19 cellular contexts compared by ENCODE assay signal in genomic region chr2:213161759-213162514, GRCh38. TPM values are rescaled to one million over a fixed set of nuclear protein-coding genes. Genes with fewer than 3 reads are reported as not detected.
DNase-seq lines count a peak whose midpoint lies in the region; ATAC-seq and TF ChIP-seq lines count a peak whose summit lies in the region.
"Had no signal": no experiment of that assay in that cellular context is flagged by ENCODE, and none has a peak within 500 bp of the region (broad histone marks: within the 10 kb centered on the region; RNA-seq: fewer than 3 reads in every experiment).

No MANE protein-coding gene starts in this region.

- TF ChIP-seq CTCF in AG10803 (conservative IDR thresholded peaks at IDR 0.05; ENCODE audit: low read length) (no peak), brain microvascular endothelial cell (IDR thresholded peaks at IDR 0.05; ENCODE audit: low read depth, low read length, missing control alignments) (no peak), lower lobe of right lung (IDR thresholded peaks at IDR 0.05) (no peak)

- H3K9me3 ChIP-seq in KOPT-K1 (ENCODE audit: insufficient read depth, low read length, poor library complexity, severe bottlenecking) (no peaks in the 10 kb centered on the region), lower lobe of right lung (no peaks in the 10 kb centered on the region)
- H3K9me3 ChIP-seq: ascending aorta, upper lobe of left lung had no signal

- in situ Hi-C loops in brain microvascular endothelial cell (cut with HindIII; ENCODE audit: low pct_ligation_motif_present, low sequenced_read_pairs) = no loop called here

- peak; percentile 52 for DNase-seq in AG10803 (ENCODE audit: low read depth)
- DNase-seq in brain microvascular endothelial cell = peak; percentile 16
- DNase-seq in lower lobe of right lung = no peak
- no peak for DNase-seq in stimulated activated CD4-positive, alpha-beta T cell treated with anti-CD3 and anti-CD28 coated beads, Interleukin-12 subunit alpha, Interleukin-12 subunit beta, amount 100 ng/mL, for 4 hours
- DNase-seq in Kasumi-1 (lab: John Stamatoyannopoulos, UW) = no peak
- DNase-seq: activated CD4-positive, alpha-beta memory T cell treated with anti-CD3 and anti-CD28 coated beads for 36 hours; dorsolateral prefrontal cortex; mesendoderm; NCI-H1417; NCI-H446; SIG-M5; stimulated activated CD4-positive, alpha-beta T cell treated with anti-CD3 and anti-CD28 coated beads, Interleukin-4, amount 100 ng/mL, for 4 hours; upper lobe of left lung had no signal

- no peaks in the 10 kb centered on the region for H3K36me3 ChIP-seq in KOPT-K1 (ENCODE audit: insufficient read depth, low read length)
- no peaks in the 10 kb centered on the region for H3K36me3 ChIP-seq in brain microvascular endothelial cell (replicated peaks)
- no peaks in the 10 kb centered on the region for H3K36me3 ChIP-seq in lower lobe of right lung
- H3K36me3 ChIP-seq: ascending aorta, upper lobe of left lung had no signal

- H3K4me1 ChIP-seq in lower lobe of right lung = no peaks in the 10 kb centered on the region

- no peaks in the 10 kb centered on the region for H3K27me3 ChIP-seq in brain microvascular endothelial cell (replicated peaks)
- H3K27me3 ChIP-seq in lower lobe of right lung (ENCODE audit: low read depth) = no peaks in the 10 kb centered on the region
- H3K27me3 ChIP-seq: ascending aorta, upper lobe of left lung had no signal

- H3K4me3 ChIP-seq in AG10803 (ENCODE audit: low read length) = no peak overlapping the region
- H3K4me3 ChIP-seq in brain microvascular endothelial cell (ENCODE audit: low read depth, low read length) = no peak overlapping the region
- no peak overlapping the region for H3K4me3 ChIP-seq in lower lobe of right lung
- H3K4me3 ChIP-seq: ascending aorta, dorsolateral prefrontal cortex, upper lobe of left lung had no signal

- intact Hi-C loops in lower lobe of right lung (cut with DNase I) = no loop called here

- ATAC-seq in lower lobe of right lung = peak; percentile 30 to 62
- no peak for ATAC-seq in HG03280 (IDR thresholded peaks at IDR 0.05; ENCODE audit: unreplicated experiment)
- no peak for ATAC-seq in HG03469 (IDR thresholded peaks at IDR 0.05; ENCODE audit: unreplicated experiment)
- ATAC-seq: activated T-helper 17 cell treated with anti-CD3 and anti-CD28 coated beads, Interleukin-2, amount 50 U/mL, for 72 hours; sciatic nerve had no signal

- peak overlapping the region; percentile 42 for H3K27ac ChIP-seq in KOPT-K1 (ENCODE audit: low read depth, low read length, poor library complexity, severe bottlenecking)
- peak overlapping the region; percentile 56 for H3K27ac ChIP-seq in brain microvascular endothelial cell
- no peak overlapping the region for H3K27ac ChIP-seq in lower lobe of right lung
- H3K27ac ChIP-seq: ascending aorta, dorsolateral prefrontal cortex, upper lobe of left lung had no signal

RNA-seq across cellular contexts. Expression of gene IKZF2, which starts 10.5 kb away (rescaled TPM):
- total RNA-seq in lower lobe of right lung = 16.5 TPM

Comparison
In these comparisons a context has a peak if more than half of its experiments do, and no peak if none do; other contexts are left out.
1. DNase-seq: peak in AG10803 (single experiment) and brain microvascular endothelial cell (single experiment); none in lower lobe of right lung (single experiment), stimulated activated CD4-positive, alpha-beta T cell treated with anti-CD3 and anti-CD28 coated beads, Interleukin-12 subunit alpha, Interleukin-12 subunit beta, amount 100 ng/mL, for 4 hours (single experiment) and Kasumi-1 (0 of 2).
2. ATAC-seq: peak in lower lobe of right lung (2 of 2); none in HG03280 (single experiment) and HG03469 (single experiment).